Comparison of ENCODE assay signal across 13 cellular contexts in the genomic region with DNA sequence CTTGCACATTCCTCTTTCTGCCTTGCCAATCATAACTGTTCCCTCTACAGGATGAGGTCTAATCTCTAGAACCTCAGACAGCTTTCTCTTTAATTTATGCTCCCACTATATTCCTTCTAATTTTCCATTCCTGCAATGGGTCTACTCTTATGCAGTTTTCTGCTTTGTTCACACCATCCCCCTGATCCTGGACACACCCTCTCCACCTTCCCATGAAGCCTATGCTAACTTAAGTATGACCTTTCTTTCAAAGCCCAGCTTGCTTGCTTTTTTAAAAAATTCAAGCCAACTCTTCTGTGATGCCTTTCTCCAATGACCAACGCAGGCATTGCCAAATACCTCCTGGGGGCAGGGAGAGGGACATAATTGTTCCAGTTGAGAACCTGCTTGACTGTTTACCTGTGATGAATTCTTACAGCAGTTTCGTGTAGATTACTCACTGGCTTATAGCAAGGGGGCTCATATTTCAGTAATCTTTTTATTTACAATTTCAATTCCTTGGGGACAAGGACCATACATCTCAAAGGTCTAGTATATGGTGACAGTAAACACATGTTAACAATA. TPM values are rescaled to one million over a fixed set of nuclear protein-coding genes. Genes with fewer than 3 reads are reported as not detected.
DNase-seq lines count a peak whose midpoint lies in the region; ATAC-seq, FAIRE-seq and TF ChIP-seq lines count a peak whose summit lies in the region.
"Had no signal": no experiment of that assay in that cellular context is flagged by ENCODE, and none has a peak within 500 bp of the region (broad histone marks: within the 10 kb centered on the region; RNA-seq: fewer than 3 reads in every experiment).

No MANE protein-coding gene starts in this region.

- H3K27ac Mint-ChIP-seq in HFFc6: no peak overlapping the region; the same call in 1 of the 2 replicates
- H3K27ac Mint-ChIP-seq: CD14-positive monocyte had no signal

- no peak for FAIRE-seq in keratinocyte (lab: Jason Lieb, UNC)

- intact Hi-C loops in heart right ventricle (cut with DNase I): loop anchor here in 3 of 10 donors (10.0 kb wide), 3 partner anchors 46 to 136 kb away; no protein-coding TSS in a partner anchor
- intact Hi-C loops in cardiac septum (cut with DNase I): no loop called here
- intact Hi-C loops in uterus (cut with DNase I; ENCODE audit: low total_unique reads): no loop called here

- no peaks in the 10 kb centered on the region; the same call in 1 of the 2 replicates for H3K27me3 Mint-ChIP-seq in HFFc6 (ENCODE audit: insufficient read depth)

- DNase-seq in heart right ventricle (no peak), cardiac septum (ENCODE audit: low spot score) (no peak), SK-N-MC (ENCODE audit: low read depth, low spot score) (no peak), keratinocyte (ENCODE audit: low read depth, low spot score) (no peak), uterus (no peak), HFFc6 (no peak)
- DNase-seq: activated CD4-positive, CD25-positive, alpha-beta regulatory T cell treated with anti-CD3 and anti-CD28 coated beads, Interleukin-2, amount 50 U/mL, for 72 hours; activated gamma-delta T cell treated with Interleukin-2 at 50 U/mL for 16 hours; NCI-H1048; Peyer's patch had no signal

- peaks cover 10% of the 10 kb centered on the region for H3K4me1 Mint-ChIP-seq in HFFc6 (ENCODE audit: low read depth)
- H3K4me1 Mint-ChIP-seq: CD14-positive monocyte had no signal

- peak overlapping the region in 7 of 10 donors; percentile 9 to 72 (median 53) for H3K27ac ChIP-seq in heart right ventricle
- H3K27ac ChIP-seq in SK-N-MC: peak overlapping the region; percentile 9; the same call in 1 of the 2 replicates
- H3K27ac ChIP-seq in keratinocyte (ENCODE audit: control insufficient read depth, insufficient read depth, low read length): peak overlapping the region; percentile 63
- peak overlapping the region; percentile 62 to 78 for H3K27ac ChIP-seq in uterus
- H3K27ac ChIP-seq: Peyer's patch had no signal

- H3K9ac ChIP-seq in SK-N-MC (ENCODE audit: insufficient read length) (no peak overlapping the region), keratinocyte (ENCODE audit: control insufficient read depth, extremely low read depth, insufficient read depth, low read length) (no peak overlapping the region)

- H3K36me3 Mint-ChIP-seq in HFFc6 (ENCODE audit: low read depth): peaks cover 10% of the 10 kb centered on the region; the same call in 1 of the 2 replicates
- H3K36me3 Mint-ChIP-seq: CD14-positive monocyte had no signal

- no peak for ATAC-seq in heart right ventricle
- ATAC-seq in GM18907 (IDR thresholded peaks at IDR 0.05; ENCODE audit: unreplicated experiment): no peak
- ATAC-seq in GM18498 (IDR thresholded peaks at IDR 0.05; ENCODE audit: unreplicated experiment): no peak

- H3K4me3 ChIP-seq in heart right ventricle (no peak overlapping the region), SK-N-MC (no peak overlapping the region), keratinocyte (ENCODE audit: control insufficient read depth in 2 of 3, extremely low read depth in 1 of 3, insufficient read depth in 2 of 3, low read depth in 1 of 3, low read length in 3 of 3) (no peak overlapping the region), uterus (no peak overlapping the region)
- H3K4me3 ChIP-seq: Peyer's patch had no signal

- no peaks in the 10 kb centered on the region for H3K9me3 ChIP-seq in heart right ventricle
- no peaks in the 10 kb centered on the region for H3K9me3 ChIP-seq in SK-N-MC (ENCODE audit: low read depth, low read length)
- no peaks in the 10 kb centered on the region for H3K9me3 ChIP-seq in keratinocyte (ENCODE audit: control insufficient read depth, low read depth, low read length)
- no peaks in the 10 kb centered on the region for H3K9me3 ChIP-seq in uterus
- H3K9me3 ChIP-seq: Peyer's patch had no signal

- H3K79me2 ChIP-seq in keratinocyte (ENCODE audit: control insufficient read depth, insufficient read depth, low read length): peaks cover 98% of the 10 kb centered on the region

- H3K4me2 ChIP-seq in keratinocyte (ENCODE audit: control insufficient read depth, extremely low read depth, insufficient read depth, low read depth, low read length): peak overlapping the region; percentile 39

- H4K20me1 ChIP-seq in keratinocyte (ENCODE audit: control insufficient read depth, extremely low read depth, insufficient read depth, low read length): peaks cover 49% of the 10 kb centered on the region

- H3K4me3 Mint-ChIP-seq in HFFc6: no peak overlapping the region
- H3K4me3 Mint-ChIP-seq: CD14-positive monocyte had no signal

- H3K27me3 ChIP-seq in heart right ventricle: no peaks in the 10 kb centered on the region
- H3K27me3 ChIP-seq in keratinocyte (ENCODE audit: control insufficient read depth, extremely low read depth, insufficient read depth, low read length): no peaks in the 10 kb centered on the region
- no peaks in the 10 kb centered on the region for H3K27me3 ChIP-seq in uterus
- H3K27me3 ChIP-seq: Peyer's patch had no signal

- H3K4me1 ChIP-seq in heart right ventricle (peaks cover 0 to 58% (median 18%) of the 10 kb centered on the region in 9 donors), keratinocyte (ENCODE audit: control insufficient read depth, extremely low read depth, insufficient read depth, low read length) (peaks cover 68% of the 10 kb centered on the region), uterus (peaks cover 0 to 10% of the 10 kb centered on the region in 2 donors)

- whole genome bisulfite sequencing in heart right ventricle, 2 donors: 55 to 65% methylated on average over 2 of the region's 2 CpGs

- no peaks in the 10 kb centered on the region for H3K36me3 ChIP-seq in heart right ventricle
- peaks cover 38% of the 10 kb centered on the region for H3K36me3 ChIP-seq in SK-N-MC (ENCODE audit: insufficient read depth, low read length)
- H3K36me3 ChIP-seq in keratinocyte (ENCODE audit: control insufficient read depth in 2 of 2, extremely low read depth in 1 of 2, insufficient read depth in 2 of 2, low read length in 2 of 2): peaks cover 3 to 24% of the 10 kb centered on the region in 2 experiments
- H3K36me3 ChIP-seq in uterus: no peaks in the 10 kb centered on the region
- H3K36me3 ChIP-seq: Peyer's patch had no signal

- no peak for TF ChIP-seq POLR2A in uterus (IDR thresholded peaks at IDR 0.05)

- dilution Hi-C loops in keratinocyte (cut with MboI; ENCODE audit: extremely low pct_ligation_motif_present, low sequenced_read_pairs): no loop called here

- no peaks in the 10 kb centered on the region for H3K9me3 Mint-ChIP-seq in HFFc6
- H3K9me3 Mint-ChIP-seq: CD14-positive monocyte had no signal

- no peak overlapping the region for H2AFZ ChIP-seq in keratinocyte (ENCODE audit: control insufficient read depth, low read length)

- H3K9me1 ChIP-seq in keratinocyte (ENCODE audit: control insufficient read depth, extremely low read depth, insufficient read depth, low read length): peaks cover 5% of the 10 kb centered on the region

- no peak for TF ChIP-seq CTCF in heart right ventricle (IDR thresholded peaks at IDR 0.05)
- no peak for TF ChIP-seq CTCF in keratinocyte (optimal IDR thresholded peaks at IDR 0.05 in 1 of 3, IDR thresholded peaks at IDR 0.05 in 1 of 3, conservative IDR thresholded peaks at IDR 0.05 in 1 of 3; ENCODE audit: extremely low read depth in 1 of 3, insufficient read depth in 2 of 3, low read length in 3 of 3)
- no peak for TF ChIP-seq CTCF in uterus (IDR thresholded peaks at IDR 0.05)
- no peak for TF ChIP-seq CTCF in HFFc6 (IDR thresholded peaks at IDR 0.05)

RNA-seq across cellular contexts. Expression of a gene that starts 7.8 kb away (rescaled TPM):
- total RNA-seq in heart right ventricle: 100 to 1,000 TPM; 120 to 221 (median 142) TPM
- polyA plus RNA-seq in heart right ventricle: 10 to 100 TPM; 32.0 to 71.5 TPM
- 64.4 TPM for total RNA-seq in cardiac septum
- 96.7 to 134 TPM (median 112 TPM) in 3 replicates for polyA plus RNA-seq in keratinocyte
- 22.8 TPM for polyA plus RNA-seq in keratinocyte (2011; ENCODE audit: low read depth)
- 44.0 and 85.3 TPM in 2 replicates for polyA plus RNA-seq in keratinocyte (2011; cell fraction: cytosol; rRNA removed)
- 125 and 159 TPM in 2 replicates for polyA plus RNA-seq in keratinocyte (2011; cell fraction: nucleus; rRNA removed)
- 67.3 and 98.6 TPM in 2 replicates for polyA plus RNA-seq in keratinocyte (2012; ENCODE audit: low replicate concordance)
- polyA minus RNA-seq in keratinocyte: 93.3 to 351 TPM (median 247 TPM) in 3 replicates
- polyA minus RNA-seq in keratinocyte (2011; cell fraction: cytosol; rRNA and poly(A)+ RNA removed): 150 TPM
- polyA minus RNA-seq in keratinocyte (2011; cell fraction: nucleus; rRNA and poly(A)+ RNA removed): 272 and 442 TPM in 2 replicates
- total RNA-seq in uterus: 10 to 100 TPM; 27.1 to 93.6 (median 64.1) TPM
- 10 to 100 TPM; 78.2 to 98.5 (median 88.6) TPM for total RNA-seq in HFFc6 (2021; fragmentation: NEBNext Ultra II Directional; extraction: Animal tissue kit (Norgen Biotek cat#: 25700))

Comparison
In these comparisons a context has a peak if more than half of its experiments do, and no peak if none do; other contexts are left out.
1. H3K27ac ChIP-seq: peak in every context shown above with its lines; median percentile 70 in uterus; 63 in keratinocyte; 53 in heart right ventricle; 9 in SK-N-MC.